In the genomic region with DNA sequence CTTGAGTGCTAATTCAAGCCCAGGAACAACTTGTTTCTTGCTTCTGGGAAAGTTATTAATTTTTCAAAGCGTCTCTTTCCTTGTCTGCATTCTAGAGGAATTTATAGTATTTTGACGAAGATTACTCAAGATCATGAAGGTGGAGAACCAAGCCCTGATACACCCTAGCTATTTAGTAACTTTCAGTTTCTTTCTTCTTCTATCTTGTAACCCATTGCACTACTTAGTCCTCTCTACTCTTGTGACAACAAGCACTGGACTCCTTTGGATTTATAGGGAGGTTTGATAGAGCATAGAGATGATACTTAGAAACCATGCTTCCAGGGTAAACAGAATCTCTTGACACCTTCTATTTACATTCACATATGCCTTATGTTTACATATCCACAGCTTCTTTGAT, we compare ENCODE assay signal across 22 cellular contexts.
"Had no signal": no experiment of that assay in that cellular context is flagged by ENCODE, and none has a peak within 500 bp of the region (broad histone marks: within the 10 kb centered on the region; RNA-seq: fewer than 3 reads in every experiment).

No MANE protein-coding gene starts in this region.

- H3K27ac ChIP-seq: RWPE1 had no signal

- H3K27me3 ChIP-seq: MG63 had no signal

- H3K9me2 ChIP-seq: SK-N-SH had no signal

- ATAC-seq: HepG2, Panc1, T-cell had no signal

- H3K36me3 ChIP-seq: MG63 had no signal

- H3K9me3 ChIP-seq: MG63 had no signal

- DNase-seq: IMR-90; Karpas-422; KG1; MG63; NCI-H1092; NCI-H1105 treated with DMSO at 0.1 percent for 48 hours; NCI-H1417 treated with DMSO at 0.1 percent for 48 hours; NCI-H146; NCI-H1694 treated with DMSO at 0.1 percent for 48 hours; NCI-H1930; NCI-H2081; NCI-H2107; NCI-H2227 treated with DMSO at 0.1 percent for 48 hours; NCI-H748 treated with DMSO at 0.1 percent for 48 hours; NK-92 treated with Interleukin-12 subunit alpha and Interleukin-12 subunit beta, amount 100 ng/mL, for 24 hours; SHP77; SK-N-SH; SW 1271; T-cell had no signal

- H3K4me3 ChIP-seq: MG63 had no signal

- H3K4me2 ChIP-seq: SK-N-SH had no signal

- H3K9ac ChIP-seq: SK-N-SH had no signal
